Comparison of ENCODE assay signal across 8 cellular contexts in genomic region chr7:151796091-151796870, GRCh38.
DNase-seq lines count a peak whose midpoint lies in the region; ATAC-seq, FAIRE-seq and TF ChIP-seq lines count a peak whose summit lies in the region.

No MANE protein-coding gene starts in this region.

- TF ChIP-seq POLR2A in vagina (IDR thresholded peaks at IDR 0.05): no peak

- no peaks in the 10 kb centered on the region for H3K36me3 Mint-ChIP-seq in natural killer cell
- H3K36me3 Mint-ChIP-seq in natural killer cell treated with Interleukin-12 subunit alpha and Interleukin-12 subunit beta and Interleukin-15 and Interleukin-18, amount 100 ng/mL, for 72 hours: no peaks in the 10 kb centered on the region

- H3K4me1 ChIP-seq in left lung (peaks cover 8 to 67% of the 10 kb centered on the region in 2 donors), vagina (peaks cover 30% of the 10 kb centered on the region)

- H3K36me3 ChIP-seq in left lung (no peaks in the 10 kb centered on the region), vagina (no peaks in the 10 kb centered on the region)

- no peaks in the 10 kb centered on the region for H3K27me3 Mint-ChIP-seq in natural killer cell (ENCODE audit: low read depth in 2 of 2)
- H3K27me3 Mint-ChIP-seq in natural killer cell treated with Interleukin-12 subunit alpha and Interleukin-12 subunit beta and Interleukin-15 and Interleukin-18, amount 100 ng/mL, for 72 hours: no peaks in the 10 kb centered on the region

- in situ Hi-C loops in astrocyte of the spinal cord (cut with HindIII; ENCODE audit: low sequenced_read_pairs): no loop called here

- FAIRE-seq in D721Med (lab: Jason Lieb, UNC): no peak

- TF ChIP-seq CTCF in natural killer cell (IDR thresholded peaks at IDR 0.05) (no peak), astrocyte of the spinal cord (IDR thresholded peaks at IDR 0.05; ENCODE audit: low read depth, low read length) (no peak), left lung (IDR thresholded peaks at IDR 0.05) (no peak), vagina (IDR thresholded peaks at IDR 0.05) (no peak), D721Med (IDR thresholded peaks at IDR 0.05; ENCODE audit: insufficient read depth, missing control alignments) (no peak)

- no peaks in the 10 kb centered on the region for H3K27me3 ChIP-seq in left lung
- no peaks in the 10 kb centered on the region for H3K27me3 ChIP-seq in vagina

- H3K4me3 Mint-ChIP-seq in natural killer cell: no peak overlapping the region
- H3K4me3 Mint-ChIP-seq in natural killer cell treated with Interleukin-12 subunit alpha and Interleukin-12 subunit beta and Interleukin-15 and Interleukin-18, amount 100 ng/mL, for 72 hours: no peak overlapping the region

- H3K9me3 ChIP-seq in left lung (no peaks in the 10 kb centered on the region), vagina (no peaks in the 10 kb centered on the region)

- H3K27ac ChIP-seq in left lung: peak overlapping the region; percentile 44 to 84
- peak overlapping the region; percentile 81 for H3K27ac ChIP-seq in vagina

- peak overlapping the region in 1 of 2 donors; percentile 82 for H3K27ac Mint-ChIP-seq in natural killer cell
- H3K27ac Mint-ChIP-seq in natural killer cell treated with Interleukin-12 subunit alpha and Interleukin-12 subunit beta and Interleukin-15 and Interleukin-18, amount 100 ng/mL, for 72 hours: peak overlapping the region in 1 of 2 donors; percentile 56

- ATAC-seq in natural killer cell (peak; percentile 34 to 54 (median 50)), left lung (peak; percentile 46), GM21723 (IDR thresholded peaks at IDR 0.05; ENCODE audit: unreplicated experiment) (no peak), GM19463 (IDR thresholded peaks at IDR 0.05; ENCODE audit: unreplicated experiment) (no peak)
- ATAC-seq in natural killer cell treated with Interleukin-12 subunit alpha and Interleukin-12 subunit beta and Interleukin-15 and Interleukin-18, amount 100 ng/mL, for 72 hours: no peak

- H3K4me1 Mint-ChIP-seq in natural killer cell: peaks cover 12 to 38% of the 10 kb centered on the region in 2 donors
- peaks cover 14 to 29% of the 10 kb centered on the region in 2 donors for H3K4me1 Mint-ChIP-seq in natural killer cell treated with Interleukin-12 subunit alpha and Interleukin-12 subunit beta and Interleukin-15 and Interleukin-18, amount 100 ng/mL, for 72 hours (ENCODE audit: low read depth in 2 of 2)

- no peaks in the 10 kb centered on the region for H3K9me3 Mint-ChIP-seq in natural killer cell
- no peaks in the 10 kb centered on the region for H3K9me3 Mint-ChIP-seq in natural killer cell treated with Interleukin-12 subunit alpha and Interleukin-12 subunit beta and Interleukin-15 and Interleukin-18, amount 100 ng/mL, for 72 hours

- DNase-seq in natural killer cell (no peak), astrocyte of the spinal cord (ENCODE audit: low read depth, low spot score) (peak; percentile 16), left lung (peak; percentile 67 to 80), vagina (ENCODE audit: extremely low spot score in 2 of 2) (no peak), D721Med (ENCODE audit: insufficient read length, low spot score) (no peak)
- no peak for DNase-seq in natural killer cell treated with Interleukin-12 subunit alpha and Interleukin-12 subunit beta and Interleukin-15 and Interleukin-18, amount 100 ng/mL, for 72 hours (ENCODE audit: low spot score)

- H3K4me3 ChIP-seq in astrocyte of the spinal cord (ENCODE audit: low read depth, low read length): no peak overlapping the region
- no peak overlapping the region for H3K4me3 ChIP-seq in left lung
- H3K4me3 ChIP-seq in vagina: no peak overlapping the region

- intact Hi-C loops in natural killer cell (cut with micrococcal nuclease): no loop called here
- intact Hi-C loops in left lung (cut with DNase I): no loop called here
- intact Hi-C loops in vagina (cut with DNase I): no loop called here

Comparison
In these comparisons a context has a peak if more than half of its experiments do, and no peak if none do; other contexts are left out.
1. ATAC-seq: peak in natural killer cell (3 of 3) and left lung (single experiment); none in natural killer cell treated with Interleukin-12 subunit alpha and Interleukin-12 subunit beta and Interleukin-15 and Interleukin-18, amount 100 ng/mL, for 72 hours (0 of 2), GM21723 (single experiment) and GM19463 (single experiment).
2. DNase-seq: peak in astrocyte of the spinal cord (single experiment) and left lung (2 of 2); none in natural killer cell (single experiment), natural killer cell treated with Interleukin-12 subunit alpha and Interleukin-12 subunit beta and Interleukin-15 and Interleukin-18, amount 100 ng/mL, for 72 hours (single experiment), vagina (0 of 2) and D721Med (single experiment).